ENCODE assay signal across 24 cellular contexts in genomic region chr1:184014271-184014670, GRCh38. TPM values are rescaled to one million over a fixed set of nuclear protein-coding genes. Genes with fewer than 3 reads are reported as not detected.
"Had no signal": no experiment of that assay in that cellular context is flagged by ENCODE, and none has a peak within 500 bp of the region (broad histone marks: within the 10 kb centered on the region; RNA-seq: fewer than 3 reads in every experiment).

No MANE protein-coding gene starts in this region.

- H3K27ac ChIP-seq: epithelial cell of prostate, gastrocnemius medialis, lower lobe of right lung, ovary, psoas muscle, sigmoid colon, thoracic aorta, tibial nerve, upper lobe of left lung had no signal

- H3K36me3 ChIP-seq: gastrocnemius medialis, lower lobe of right lung, ovary, sigmoid colon, thoracic aorta, tibial nerve, upper lobe of left lung had no signal

- H3K4me3 ChIP-seq: gastrocnemius medialis, lower lobe of right lung, ovary, psoas muscle, sigmoid colon, thoracic aorta, tibial nerve, upper lobe of left lung had no signal

- H3K4me1 ChIP-seq: gastrocnemius medialis, lower lobe of right lung, psoas muscle, tibial nerve, upper lobe of left lung had no signal

- DNase-seq: effector CD8-positive, alpha-beta T cell; endodermal cell; gastrocnemius medialis; head of caudate nucleus; left ventricle myocardium superior; lower lobe of right lung; naive thymus-derived CD8-positive, alpha-beta T cell; nephron progenitor cell; occipital lobe; ovary; posterior cingulate gyrus; psoas muscle; right cardiac atrium; sigmoid colon; stimulated activated CD4-positive, alpha-beta T cell treated with anti-CD3 and anti-CD28 coated beads, Interleukin-2, amount 100 ng/mL, for 24 hours; stimulated activated CD4-positive, alpha-beta T cell treated with anti-CD3 and anti-CD28 coated beads, Interleukin-4, amount 100 ng/mL, for 24 hours; stimulated activated naive CD8-positive, alpha-beta T cell treated with anti-CD3 and anti-CD28 coated beads, Interleukin-15, Interleukin-2, amounts not matched to agents 100 U/mL and 50 U/mL, for 24 hours; upper lobe of left lung had no signal

- H3K27me3 ChIP-seq: gastrocnemius medialis, ovary, sigmoid colon, tibial nerve, upper lobe of left lung had no signal

- ATAC-seq: esophagus mucosa; gastrocnemius medialis; left ventricle myocardium superior; lower lobe of right lung; naive thymus-derived CD8-positive, alpha-beta T cell; psoas muscle; right cardiac atrium; stimulated activated effector memory CD8-positive, alpha-beta T cell treated with anti-CD3 and anti-CD28 coated beads, Interleukin-12 subunit alpha, Interleukin-12 subunit beta, amount 100 ng/mL, for 72 hours; stimulated activated naive CD8-positive, alpha-beta T cell treated with anti-CD3 and anti-CD28 coated beads, Interleukin-15, Interleukin-2, amounts not matched to agents 100 U/mL and 50 U/mL, for 24 hours had no signal

- H3K9me3 ChIP-seq: gastrocnemius medialis, lower lobe of right lung, ovary, psoas muscle, sigmoid colon, thoracic aorta, tibial nerve, upper lobe of left lung had no signal

RNA-seq across cellular contexts. Expression of gene COLGALT2, which starts 23.3 kb away (rescaled TPM):
- polyA plus RNA-seq: keratinocyte had no signal
